In the genomic region with DNA sequence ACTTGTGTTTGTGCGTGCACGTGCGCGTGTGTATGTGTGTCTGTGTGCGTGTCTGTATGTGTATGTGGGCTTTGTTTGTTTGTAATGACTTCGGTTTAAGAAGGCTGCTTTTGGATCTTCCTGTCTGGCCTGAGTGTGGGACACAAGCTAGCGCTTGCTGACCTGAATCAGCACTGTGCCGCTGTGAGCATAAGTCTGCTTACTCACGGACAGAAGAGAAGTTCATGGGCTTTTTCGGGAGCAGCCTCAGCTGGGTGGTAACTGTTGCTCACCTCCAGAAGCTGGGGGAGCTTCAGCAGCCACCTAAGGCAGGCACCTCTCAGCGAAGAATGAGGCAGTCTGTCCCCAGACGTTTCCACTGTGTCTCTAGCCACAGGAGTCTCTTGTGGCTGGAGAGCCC, we compare ENCODE assay signal across 23 cellular contexts. TPM values are rescaled to one million over a fixed set of nuclear protein-coding genes. Genes with fewer than 3 reads are reported as not detected.
DNase-seq lines count a peak whose midpoint lies in the region; ATAC-seq and TF ChIP-seq lines count a peak whose summit lies in the region.
"Had no signal": no experiment of that assay in that cellular context is flagged by ENCODE, and none has a peak within 500 bp of the region (broad histone marks: within the 10 kb centered on the region; RNA-seq: fewer than 3 reads in every experiment).

No MANE protein-coding gene starts in this region.

- H3K27me3 ChIP-seq in RWPE2 (ENCODE audit: insufficient read depth, poor library complexity, severe bottlenecking) (no peaks in the 10 kb centered on the region), uterus (no peaks in the 10 kb centered on the region)
- H3K27me3 ChIP-seq: testis had no signal

- H3K27ac ChIP-seq in RWPE2 (ENCODE audit: poor library complexity, severe bottlenecking) (no peak overlapping the region), epithelial cell of prostate (no peak overlapping the region), uterus (peak overlapping the region; percentile 54 to 77)
- H3K27ac ChIP-seq: testis had no signal

- H3K4me1 ChIP-seq in RWPE2 (ENCODE audit: insufficient read depth, poor library complexity, severe bottlenecking) (peaks cover 3% of the 10 kb centered on the region), uterus (peaks cover 0 to 6% of the 10 kb centered on the region in 2 donors)

- H3K9me3 ChIP-seq in RWPE2 (ENCODE audit: severe bottlenecking) (no peaks in the 10 kb centered on the region), uterus (no peaks in the 10 kb centered on the region)
- H3K9me3 ChIP-seq: testis had no signal

- no peak overlapping the region for H3K4me3 ChIP-seq in RWPE2 (ENCODE audit: severe bottlenecking)
- no peak overlapping the region for H3K4me3 ChIP-seq in uterus
- H3K4me3 ChIP-seq: testis had no signal

- peaks cover 42% of the 10 kb centered on the region for H3K4me1 Mint-ChIP-seq in mesothelial cell of epicardium
- H3K4me1 Mint-ChIP-seq in CD14-positive monocyte = peaks cover 14% of the 10 kb centered on the region

- intact Hi-C loops in uterus (cut with DNase I; ENCODE audit: low total_unique reads) (no loop called here), CD14-positive monocyte (cut with micrococcal nuclease) (no loop called here)

- H3K36me3 ChIP-seq in RWPE2 (ENCODE audit: low read depth) = no peaks in the 10 kb centered on the region
- no peaks in the 10 kb centered on the region for H3K36me3 ChIP-seq in uterus

- TF ChIP-seq CTCF in RWPE2 (IDR thresholded peaks at IDR 0.05; ENCODE audit: poor library complexity, severe bottlenecking) (no peak), mesothelial cell of epicardium (IDR thresholded peaks at IDR 0.05; ENCODE audit: unreplicated experiment) (no peak), uterus (IDR thresholded peaks at IDR 0.05) (no peak), CD14-positive monocyte (IDR thresholded peaks at IDR 0.05) (no peak)

- no peak for TF ChIP-seq POLR2A in uterus (IDR thresholded peaks at IDR 0.05)

- H3K27me3 Mint-ChIP-seq in mesothelial cell of epicardium (ENCODE audit: low read depth) (no peaks in the 10 kb centered on the region), CD14-positive monocyte (ENCODE audit: low read depth in 3 of 3) (peaks cover 2 to 8% (median 4%) of the 10 kb centered on the region in 3 donors)

- H3K9me3 Mint-ChIP-seq in mesothelial cell of epicardium (no peaks in the 10 kb centered on the region), CD14-positive monocyte (no peaks in the 10 kb centered on the region)
- H3K9me3 Mint-ChIP-seq: activated T-cell treated with anti-CD3 and anti-CD28 coated beads, Interleukin-2, amount 50 U/mL, for 24 hours; CD4-positive, alpha-beta memory T cell; memory B cell; natural killer cell; stimulated activated naive B cell treated with anti-CD40 and anti-IgM and Interleukin-4, amounts not matched to agents 10 μg/mL and 1 μg/mL and 100 μg/mL, for 72 hours had no signal

- ATAC-seq in RWPE2 (ENCODE audit: low read depth) (peak; percentile 47; the same call in 1 of the 3 replicates), GM18517 (IDR thresholded peaks at IDR 0.05; ENCODE audit: unreplicated experiment) (no peak)
- ATAC-seq: natural killer cell; PC-3; stimulated activated naive B cell treated with anti-CD40 and anti-IgM and Interleukin-4, amounts not matched to agents 10 μg/mL and 1 μg/mL and 100 μg/mL, for 72 hours had no signal

- peak overlapping the region; percentile 44 for H3K27ac Mint-ChIP-seq in mesothelial cell of epicardium
- no peak overlapping the region for H3K27ac Mint-ChIP-seq in CD14-positive monocyte
- H3K27ac Mint-ChIP-seq: activated T-cell treated with anti-CD3 and anti-CD28 coated beads, Interleukin-2, amount 50 U/mL, for 24 hours; memory B cell; natural killer cell; stimulated activated naive B cell treated with anti-CD40 and anti-IgM and Interleukin-4, amounts not matched to agents 10 μg/mL and 1 μg/mL and 100 μg/mL, for 72 hours had no signal

- H3K4me3 Mint-ChIP-seq in mesothelial cell of epicardium (no peak overlapping the region), CD14-positive monocyte (no peak overlapping the region)
- H3K4me3 Mint-ChIP-seq: activated T-cell treated with anti-CD3 and anti-CD28 coated beads, Interleukin-2, amount 50 U/mL, for 24 hours; memory B cell; natural killer cell; stimulated activated naive B cell treated with anti-CD40 and anti-IgM and Interleukin-4, amounts not matched to agents 10 μg/mL and 1 μg/mL and 100 μg/mL, for 72 hours had no signal

- H3K36me3 Mint-ChIP-seq in mesothelial cell of epicardium = no peaks in the 10 kb centered on the region
- H3K36me3 Mint-ChIP-seq in CD14-positive monocyte = no peaks in the 10 kb centered on the region
- H3K36me3 Mint-ChIP-seq: CD4-positive, alpha-beta memory T cell; memory B cell; natural killer cell; stimulated activated naive B cell treated with anti-CD40 and anti-IgM and Interleukin-4, amounts not matched to agents 10 μg/mL and 1 μg/mL and 100 μg/mL, for 72 hours had no signal

- DNase-seq in RWPE2 (ENCODE audit: low spot score) = no peak
- peak; percentile 51 for DNase-seq in epithelial cell of prostate (ENCODE audit: low read depth, low spot score)
- DNase-seq in mesothelial cell of epicardium (ENCODE audit: low spot score in 2 of 2, unreplicated experiment in 2 of 2) = no peak
- DNase-seq in uterus = peak in 1 of 2 donors; percentile 42
- no peak for DNase-seq in CD14-positive monocyte (ENCODE audit: low spot score)
- DNase-seq in AG08395 (ENCODE audit: low spot score) = no peak
- DNase-seq: activated naive CD4-positive, alpha-beta T cell treated with Interleukin-2 at 50 U/mL for 16 hours; activated T-cell treated with anti-CD3 and anti-CD28 coated beads, Interleukin-2, amount 50 U/mL, for 24 hours; anterior cingulate cortex; CD4-positive, alpha-beta memory T cell; DMS153; effector CD4-positive, alpha-beta T cell; natural killer cell; NCI-H1092; NCI-H1930; NCI-H2227 treated with DMSO at 0.1 percent for 48 hours; PC-3; SHP77 treated with DMSO at 0.1 percent for 48 hours; stimulated activated CD4-positive, alpha-beta T cell treated with anti-CD3 and anti-CD28 coated beads, Interleukin-2, amount 100 ng/mL, for 24 hours; stimulated activated naive B cell treated with anti-CD40 and anti-IgM and Interleukin-4, amounts not matched to agents 10 μg/mL and 1 μg/mL and 100 μg/mL, for 72 hours; testis had no signal

RNA-seq across cellular contexts. Expression of a gene that starts 56.1 kb away (rescaled TPM):
- total RNA-seq in mesothelial cell of epicardium = 20.5 to 23.6 TPM (median 21.4 TPM) in 3 replicates
- 10 to 100 TPM in 3 of 4 donors, 1 to 10 TPM in 1; 7.9 to 48.3 (median 14.7) TPM for total RNA-seq in uterus
- polyA plus RNA-seq in CD14-positive monocyte = 1 to 10 TPM; 3.3 to 5.0 TPM

Comparison
In these comparisons a context has a peak if more than half of its experiments do, and no peak if none do; other contexts are left out.
1. H3K27ac ChIP-seq: peak in uterus (2 of 2); none in RWPE2 (single experiment) and epithelial cell of prostate (single experiment).